Comparison of ENCODE assay signal across 1 cellular context in the genomic region with DNA sequence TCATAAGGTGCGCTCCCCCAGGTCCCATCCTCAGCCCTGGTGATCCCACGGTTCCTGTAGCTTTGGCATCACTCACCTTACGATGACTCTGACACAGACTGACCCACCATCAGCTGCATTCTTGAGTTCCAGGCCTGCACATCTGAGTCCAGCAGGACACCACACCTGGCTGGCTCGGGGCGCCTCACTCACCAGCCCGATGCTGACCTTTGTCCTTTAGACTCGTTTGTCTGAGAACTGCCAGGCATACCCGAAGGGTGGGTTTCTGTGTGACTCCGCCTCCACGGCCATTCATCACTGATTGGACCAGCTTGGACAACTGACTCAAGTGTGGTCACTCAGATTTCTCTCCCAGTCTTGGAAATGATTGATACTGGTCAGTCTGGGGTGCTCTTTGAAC.
TF ChIP-seq lines count a peak whose summit lies in the region.

No MANE protein-coding gene starts in this region.

TF ChIP-seq in H1, 55 proteins besides CTCF, POLR2A, EP300 and RAD21 (continued from another document):
- TF ChIP-seq SRF (IDR thresholded peaks at IDR 0.05; ENCODE audit: low read depth, low read length), result no peak
